In genomic region chr2:241848761-241849615, GRCh38 we compare ENCODE assay signal across 26 cellular contexts. TPM values are rescaled to one million over a fixed set of nuclear protein-coding genes. Genes with fewer than 3 reads are reported as not detected.
A peak's percentile ranks its signal among the peaks of the same experiment; 100 is the strongest.
DNase-seq lines count a peak whose midpoint lies in the region; ATAC-seq and TF ChIP-seq lines count a peak whose summit lies in the region.
"Had no signal": no experiment of that assay in that cellular context is flagged by ENCODE, and none has a peak within 500 bp of the region (broad histone marks: within the 10 kb centered on the region; RNA-seq: fewer than 3 reads in every experiment).

No MANE protein-coding gene starts in this region.

- no peak overlapping the region for H3K27ac ChIP-seq in spleen
- H3K27ac ChIP-seq: dorsolateral prefrontal cortex, pancreas, Peyer's patch, SJSA1, upper lobe of right lung had no signal

- H3K4me3 ChIP-seq in spleen: no peak overlapping the region
- H3K4me3 ChIP-seq: BLaER1 treated with 17β-estradiol and CSF1 and Interleukin-3, amounts not matched to agents 10 nM and 100 nM; dorsolateral prefrontal cortex; pancreas; Peyer's patch; SJSA1; upper lobe of right lung had no signal

- WGBS in spleen, 5 donors: 88 to 93% (median 92%) methylated on average over 27 to 39 of the region's 39 CpGs

- peak; percentile 48 for DNase-seq in Right ventricle myocardium inferior (ENCODE audit: missing footprints)
- no peak for DNase-seq in left ventricle myocardium superior
- peak; percentile 13 for DNase-seq in GM20000 (ENCODE audit: low spot score)
- DNase-seq in hepatic stellate cell (ENCODE audit: low spot score): peak; percentile 6
- DNase-seq in spleen: peak; percentile 73
- DNase-seq in Ammon's horn (ENCODE audit: low spot score): no peak
- no peak for DNase-seq in iPS-NIHi7 (ENCODE audit: extremely low spot score)
- DNase-seq: activated CD4-positive, alpha-beta T cell treated with anti-CD3 and anti-CD28 coated beads for 48 hours; activated naive CD8-positive, alpha-beta T cell treated with anti-CD3 and anti-CD28 coated beads, Interleukin-2, amount 10 ng/mL, durations not matched to agents 7 days and 5 days; Caco-2; DMS79 treated with DMSO at 0.1 percent for 48 hours; NCI-H1694 treated with DMSO at 0.1 percent for 48 hours; NCI-H2171; NCI-H510A treated with DMSO at 0.1 percent for 48 hours; upper lobe of right lung had no signal

- peaks cover 0 to 26% (median 0%) of the 10 kb centered on the region in 7 donors for H3K27me3 ChIP-seq in spleen (replicated peaks in 1 of 7)
- H3K27me3 ChIP-seq: pancreas, Peyer's patch, upper lobe of right lung had no signal

- no peaks in the 10 kb centered on the region for H3K9me3 ChIP-seq in spleen
- H3K9me3 ChIP-seq: BLaER1 treated with 17β-estradiol and CSF1 and Interleukin-3, amounts not matched to agents 10 nM and 100 nM; Caco-2; pancreas; Peyer's patch; SJSA1; upper lobe of right lung had no signal

- TF ChIP-seq POLR2A in spleen (IDR thresholded peaks at IDR 0.05): no peak

- H3K4me1 ChIP-seq in spleen: peaks cover 5 to 17% (median 12%) of the 10 kb centered on the region in 6 donors

- intact Hi-C loops in Right ventricle myocardium inferior (cut with DNase I): no loop called here
- intact Hi-C loops in left ventricle myocardium superior (cut with micrococcal nuclease): no loop called here
- intact Hi-C loops in spleen (cut with DNase I; ENCODE audit: low total_unique reads): no loop called here

- no peak for TF ChIP-seq CTCF in GM20000 (IDR thresholded peaks at IDR 0.05; ENCODE audit: extremely low read depth, missing control alignments)
- TF ChIP-seq CTCF in spleen (IDR thresholded peaks at IDR 0.05 in 8 of 11, conservative IDR thresholded peaks at IDR 0.05 in 3 of 11): no peak

- H3K36me3 ChIP-seq in spleen: peaks cover 0 to 22% (median 0%) of the 10 kb centered on the region in 6 donors
- H3K36me3 ChIP-seq: pancreas, Peyer's patch, SJSA1, upper lobe of right lung had no signal

- ATAC-seq in Right ventricle myocardium inferior: no peak
- no peak for ATAC-seq in left ventricle myocardium superior
- ATAC-seq in HG02623 (IDR thresholded peaks at IDR 0.05; ENCODE audit: unreplicated experiment): no peak
- ATAC-seq: naive thymus-derived CD8-positive, alpha-beta T cell; pancreas; upper lobe of right lung had no signal

RNA-seq across cellular contexts. Expression of gene PDCD1, which starts 9.7 kb away (rescaled TPM):
- total RNA-seq in Right ventricle myocardium inferior (1.2 TPM), left ventricle myocardium superior (1.4 TPM), spleen (1 to 10 TPM; 3.1 to 7.9 (median 5.4) TPM)
- 1 to 10 TPM; 2.7 to 7.3 (median 5.2) TPM for polyA plus RNA-seq in spleen
- total RNA-seq: Caco-2, mesothelial cell of epicardium, SJSA1 had no signal

RNA-seq across cellular contexts. Expression of gene RTP5, which starts 20.5 kb away (rescaled TPM):
- total RNA-seq in Right ventricle myocardium inferior (not detected), left ventricle myocardium superior (not detected), spleen (1 to 10 TPM in 4 of 7 donors, under 1 TPM in 3; 0.34 to 2.2 (median 1.0) TPM)
- under 1 TPM; 0.39 to 0.93 (median 0.49) TPM for polyA plus RNA-seq in spleen
- total RNA-seq: Caco-2; H1; mesothelial cell of epicardium; naive thymus-derived CD8-positive, alpha-beta T cell; pancreas; right cardiac atrium; SJSA1; T-helper 1 cell treated with Interleukin-12 subunit alpha and Interleukin-12 subunit beta and Interleukin-4 antibody, amounts not matched to agents 30 ng/mL and 1 ng/mL, for 36 hours; upper lobe of right lung had no signal
- polyA plus RNA-seq: H1; naive thymus-derived CD8-positive, alpha-beta T cell had no signal

RNA-seq across cellular contexts. Expression of gene NEU4, which starts 40.0 kb away (rescaled TPM):
- total RNA-seq in Right ventricle myocardium inferior (0.30 TPM), left ventricle myocardium superior (0.52 TPM), spleen (1 to 10 TPM in 2 of 7 donors, under 1 TPM in 2, not detected in 3; 0.32 to 1.9 (median 0.85) TPM)
- polyA plus RNA-seq in spleen: under 1 TPM; 0.04 to 0.22 (median 0.08) TPM
- total RNA-seq: naive thymus-derived CD8-positive, alpha-beta T cell; pancreas; SJSA1 had no signal
- polyA plus RNA-seq: naive thymus-derived CD8-positive, alpha-beta T cell had no signal

Comparison
In these comparisons a context has a peak if more than half of its experiments do, and no peak if none do; other contexts are left out.
1. DNase-seq: peak in Right ventricle myocardium inferior (single experiment), GM20000 (single experiment), hepatic stellate cell (single experiment) and spleen (single experiment); none in left ventricle myocardium superior (single experiment), Ammon's horn (single experiment) and iPS-NIHi7 (single experiment).